17 cellular contexts compared by ENCODE assay signal in the genomic region with DNA sequence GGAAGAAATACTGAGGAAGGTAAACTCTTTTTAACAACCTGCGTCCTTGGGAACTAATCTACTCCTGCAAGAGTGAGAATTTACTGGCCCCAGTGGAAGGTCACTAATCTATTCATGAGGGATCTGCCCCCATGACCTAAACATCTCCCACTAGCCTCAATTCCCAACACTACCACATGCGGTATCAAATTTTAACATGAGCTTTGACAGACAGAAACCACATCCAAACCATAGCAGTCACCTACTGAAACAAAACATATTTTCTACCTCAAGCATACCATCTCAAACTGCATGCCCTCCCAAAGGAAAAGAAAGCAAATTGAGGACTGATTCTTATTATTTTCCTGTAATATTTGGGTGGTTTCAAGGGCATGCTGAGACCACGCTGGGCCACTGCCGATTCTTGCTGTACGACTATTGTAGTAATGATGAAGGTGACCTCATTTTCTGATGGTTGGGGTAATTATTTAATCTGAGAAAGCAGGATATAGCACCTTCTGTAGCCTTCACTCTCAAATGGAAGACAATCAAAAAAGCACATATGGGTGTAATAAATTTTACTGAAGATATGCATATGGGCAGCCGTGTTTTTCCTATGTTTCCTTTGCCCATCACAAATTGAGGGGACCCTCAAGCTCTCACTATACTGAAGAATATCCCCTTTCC. TPM values are rescaled to one million over a fixed set of nuclear protein-coding genes. Genes with fewer than 3 reads are reported as not detected.
DNase-seq lines count a peak whose midpoint lies in the region; ATAC-seq and TF ChIP-seq lines count a peak whose summit lies in the region.
"Had no signal": no experiment of that assay in that cellular context is flagged by ENCODE, and none has a peak within 500 bp of the region (broad histone marks: within the 10 kb centered on the region; RNA-seq: fewer than 3 reads in every experiment).

No MANE protein-coding gene starts in this region.

- peaks cover 8 to 19% of the 10 kb centered on the region in 2 donors for H3K9me3 Mint-ChIP-seq in activated T-cell treated with anti-CD3 and anti-CD28 coated beads, Interleukin-2, amount 50 U/mL, for 72 hours
- H3K9me3 Mint-ChIP-seq in activated CD8-positive, alpha-beta T cell treated with anti-CD3 and anti-CD28 coated beads for 36 hours = peaks cover 30% of the 10 kb centered on the region

- no peak for TF ChIP-seq EP300 in transverse colon (IDR thresholded peaks at IDR 0.05; ENCODE audit: low read depth)

- H3K36me3 ChIP-seq in mucosa of descending colon (ENCODE audit: low read depth) (no peaks in the 10 kb centered on the region), transverse colon (no peaks in the 10 kb centered on the region), adrenal gland (replicated peaks in 1 of 2) (no peaks in the 10 kb centered on the region)

- H3K27ac Mint-ChIP-seq in activated T-cell treated with anti-CD3 and anti-CD28 coated beads, Interleukin-2, amount 50 U/mL, for 72 hours = peak overlapping the region; percentile 100
- peak overlapping the region; percentile 87 for H3K27ac Mint-ChIP-seq in activated CD8-positive, alpha-beta T cell treated with anti-CD3 and anti-CD28 coated beads for 36 hours

- H3K4me3 Mint-ChIP-seq in activated T-cell treated with anti-CD3 and anti-CD28 coated beads, Interleukin-2, amount 50 U/mL, for 72 hours = peak overlapping the region; percentile 65 to 99
- H3K4me3 Mint-ChIP-seq in activated CD8-positive, alpha-beta T cell treated with anti-CD3 and anti-CD28 coated beads for 36 hours = peak overlapping the region; percentile 26

- H3K4me3 ChIP-seq in mucosa of descending colon (no peak overlapping the region), transverse colon (no peak overlapping the region), adrenal gland (no peak overlapping the region)

- H3K9me3 ChIP-seq in mucosa of descending colon (no peaks in the 10 kb centered on the region), transverse colon (no peaks in the 10 kb centered on the region), adrenal gland (replicated peaks in 1 of 3) (no peaks in the 10 kb centered on the region)

- H3K4me1 Mint-ChIP-seq in activated T-cell treated with anti-CD3 and anti-CD28 coated beads, Interleukin-2, amount 50 U/mL, for 72 hours (ENCODE audit: low read depth) = peaks cover 71% of the 10 kb centered on the region
- H3K4me1 Mint-ChIP-seq in activated CD8-positive, alpha-beta T cell treated with anti-CD3 and anti-CD28 coated beads for 36 hours (ENCODE audit: low read depth) = peaks cover 78% of the 10 kb centered on the region

- POLR2A ChIA-PET in activated CD8-positive, alpha-beta T cell treated with anti-CD3 and anti-CD28 coated beads for 36 hours (lab: Charles Lee) = interaction anchor here (0.7 to 8.5 kb wide), 11 partner anchors 9 to 222 kb away, joined by 3 to 114 read pairs (median 4); a partner anchor contains a TSS

- H3K27ac ChIP-seq in transverse colon = peak overlapping the region in 3 of 4 donors; percentile 53 to 67 (median 57)
- peak overlapping the region in 1 of 5 donors; percentile 13 for H3K27ac ChIP-seq in adrenal gland

- H3K27me3 Mint-ChIP-seq in activated T-cell treated with anti-CD3 and anti-CD28 coated beads, Interleukin-2, amount 50 U/mL, for 72 hours (ENCODE audit: low read depth) = no peaks in the 10 kb centered on the region
- H3K27me3 Mint-ChIP-seq in activated CD8-positive, alpha-beta T cell treated with anti-CD3 and anti-CD28 coated beads for 36 hours = no peaks in the 10 kb centered on the region

- TF ChIP-seq CTCF in activated CD8-positive, alpha-beta T cell treated with anti-CD3 and anti-CD28 coated beads for 36 hours (IDR thresholded peaks at IDR 0.05) = no peak
- no peak for TF ChIP-seq CTCF in mucosa of descending colon (IDR thresholded peaks at IDR 0.05)
- no peak for TF ChIP-seq CTCF in transverse colon (IDR thresholded peaks at IDR 0.05)
- TF ChIP-seq CTCF in adrenal gland (IDR thresholded peaks at IDR 0.05) = no peak

- intact Hi-C loops in activated CD8-positive, alpha-beta T cell treated with anti-CD3 and anti-CD28 coated beads for 36 hours (cut with micrococcal nuclease) = no loop called here
- intact Hi-C loops in mucosa of descending colon (cut with DNase I, micrococcal nuclease) = no loop called here
- intact Hi-C loops in transverse colon (cut with DNase I; ENCODE audit: low total_unique reads) = loop anchor here (5.0 kb wide), 1 partner anchor 1151 kb away; no protein-coding TSS in a partner anchor
- intact Hi-C loops in adrenal gland (cut with DNase I) = no loop called here

- H3K4me1 ChIP-seq in mucosa of descending colon (ENCODE audit: low read depth) (peaks cover 17% of the 10 kb centered on the region), transverse colon (peaks cover 0 to 23% (median 9%) of the 10 kb centered on the region in 4 donors), adrenal gland (replicated peaks in 1 of 2) (peaks cover 0 to 12% of the 10 kb centered on the region in 2 donors)

- ATAC-seq in activated T-cell treated with anti-CD3 and anti-CD28 coated beads, Interleukin-2, amount 50 U/mL, for 72 hours (replicated peaks in 1 of 2) = peak; percentile 25 to 45
- ATAC-seq in activated CD8-positive, alpha-beta T cell treated with anti-CD3 and anti-CD28 coated beads for 36 hours = peak; percentile 50
- ATAC-seq in mucosa of descending colon (peak; percentile 30), HG03378 (IDR thresholded peaks at IDR 0.05; ENCODE audit: unreplicated experiment) (no peak), GM21526 (IDR thresholded peaks at IDR 0.05; ENCODE audit: low FRiP score, unreplicated experiment) (no peak)

- CTCF ChIA-PET in activated CD8-positive, alpha-beta T cell treated with anti-CD3 and anti-CD28 coated beads for 36 hours (lab: Charles Lee) = interaction anchor here (1.2 to 3.4 kb wide), 3 partner anchors 11 to 72 kb away, joined by 4 to 11 read pairs (median 8); no protein-coding TSS in a partner anchor

- in situ Hi-C loops in transverse colon (cut with MboI; ENCODE audit: low pct_ligation_motif_present in 1 of 4, low pct_unique_long_range_greater_than_20kb in 1 of 4, low sequenced_read_pairs in 3 of 4) = no loop called here

- peaks cover 27 to 31% of the 10 kb centered on the region in 2 donors for H3K36me3 Mint-ChIP-seq in activated T-cell treated with anti-CD3 and anti-CD28 coated beads, Interleukin-2, amount 50 U/mL, for 72 hours (ENCODE audit: insufficient read depth in 2 of 2)
- H3K36me3 Mint-ChIP-seq in activated CD8-positive, alpha-beta T cell treated with anti-CD3 and anti-CD28 coated beads for 36 hours (ENCODE audit: low read depth) = peaks cover 47% of the 10 kb centered on the region

- TF ChIP-seq POLR2A in transverse colon (IDR thresholded peaks at IDR 0.05) (no peak), adrenal gland (IDR thresholded peaks at IDR 0.05) (no peak)

- no peak for DNase-seq in activated T-cell treated with anti-CD3 and anti-CD28 coated beads, Interleukin-2, amount 50 U/mL, for 72 hours
- DNase-seq in activated T-cell treated with anti-CD3 and anti-CD28 coated beads for 4 hours (no peak), mucosa of descending colon (no peak), transverse colon (no peak), adrenal gland (no peak)
- DNase-seq in activated CD8-positive, alpha-beta T cell treated with anti-CD3 and anti-CD28 coated beads for 36 hours = no peak
- DNase-seq: amniotic stem cell, cerebellar nuclear complex, EL, KBM-7, NCI-H1092 treated with DMSO at 0.1 percent for 48 hours, NCI-H2171, NCI-H774 had no signal

- H3K27me3 ChIP-seq in transverse colon (no peaks in the 10 kb centered on the region), adrenal gland (no peaks in the 10 kb centered on the region)

- 91 to 93% methylated on average over 3 to 6 of the region's 6 CpGs for WGBS in transverse colon (ENCODE audit: low coverage in 1 of 2), 2 donors
- WGBS in adrenal gland, 4 donors = 89 to 92% (median 91%) methylated on average over 6 of the region's 6 CpGs

RNA-seq across cellular contexts. Expression of a gene that starts 13.2 kb away (rescaled TPM):
- total RNA-seq in activated T-cell treated with anti-CD3 and anti-CD28 coated beads, Interleukin-2, amount 50 U/mL, for 72 hours = 100 to 1,000 TPM; 135 to 209 TPM
- 100 to 1,000 TPM; 163 to 174 TPM for total RNA-seq in activated CD8-positive, alpha-beta T cell treated with anti-CD3 and anti-CD28 coated beads for 36 hours
- total RNA-seq in mucosa of descending colon (1 to 10 TPM; 2.1 to 7.3 (median 3.3) TPM), transverse colon (1 to 10 TPM in 2 of 4 donors, not detected in 2; 1.5 to 7.3 TPM), adrenal gland (10 to 100 TPM in 1 of 8 donors, 1 to 10 TPM in 5, under 1 TPM in 2; 0.18 to 31.0 (median 3.1) TPM)
- polyA plus RNA-seq in adrenal gland = 1 to 10 TPM; 1.2 to 2.4 (median 2.4) TPM
- total RNA-seq: RPMI7951 had no signal
- polyA plus RNA-seq: AG04450 had no signal

Comparison
In these comparisons a context has a peak if more than half of its experiments do, and no peak if none do; other contexts are left out.
1. ATAC-seq: peak in activated T-cell treated with anti-CD3 and anti-CD28 coated beads, Interleukin-2, amount 50 U/mL, for 72 hours (2 of 2), activated CD8-positive, alpha-beta T cell treated with anti-CD3 and anti-CD28 coated beads for 36 hours (single experiment) and mucosa of descending colon (single experiment); none in HG03378 (single experiment) and GM21526 (single experiment).
2. RNA of a gene that starts 13.2 kb away (total RNA-seq): 135 to 209 TPM in activated T-cell treated with anti-CD3 and anti-CD28 coated beads, Interleukin-2, amount 50 U/mL, for 72 hours and 163 to 174 TPM in activated CD8-positive, alpha-beta T cell treated with anti-CD3 and anti-CD28 coated beads for 36 hours; 0.18 to 31.0 TPM in adrenal gland, 2.1 to 7.3 TPM in mucosa of descending colon and 1.5 to 7.3 TPM in transverse colon; every median in the first group is over 4 times any median in the second.